ENCODE assay signal across 11 cellular contexts in genomic region chr11:125166903-125167291, GRCh38. TPM values are rescaled to one million over a fixed set of nuclear protein-coding genes. Genes with fewer than 3 reads are reported as not detected.
DNase-seq lines count a peak whose midpoint lies in the region; ATAC-seq and TF ChIP-seq lines count a peak whose summit lies in the region.
"Had no signal": no experiment of that assay in that cellular context is flagged by ENCODE, and none has a peak within 500 bp of the region (broad histone marks: within the 10 kb centered on the region; RNA-seq: fewer than 3 reads in every experiment).

No MANE protein-coding gene starts in this region.

- no peak overlapping the region for H2BK15ac ChIP-seq in mesendoderm (replicated peaks; ENCODE audit: low read depth)

- H3K36me3 ChIP-seq in HUES64 (ENCODE audit: insufficient read depth, low read length): no peaks in the 10 kb centered on the region
- H3K36me3 ChIP-seq in mesendoderm (ENCODE audit: control insufficient read depth, insufficient read depth, low read length): no peaks in the 10 kb centered on the region
- H3K36me3 ChIP-seq in spleen: no peaks in the 10 kb centered on the region
- H3K36me3 ChIP-seq: right lobe of liver had no signal

- no peak overlapping the region for H4K5ac ChIP-seq in mesendoderm (ENCODE audit: low read length)

- H3K4me2 ChIP-seq in mesendoderm (ENCODE audit: low read length): peak overlapping the region; percentile 89

- H3K9ac ChIP-seq in HUES64 (ENCODE audit: low read depth, low read length) (peak overlapping the region; percentile 38; the same call in 1 of the 2 replicates), mesendoderm (ENCODE audit: low read length) (peak overlapping the region; percentile 78)

- H2BK120ac ChIP-seq in mesendoderm (ENCODE audit: low read depth, low read length): no peak overlapping the region

- no peak for ATAC-seq in HG03139 (IDR thresholded peaks at IDR 0.05; ENCODE audit: unreplicated experiment)
- no peak for ATAC-seq in GM18870 (IDR thresholded peaks at IDR 0.05; ENCODE audit: unreplicated experiment)

- H3K4me3 ChIP-seq in HUES64 (ENCODE audit: low read length): peak overlapping the region; percentile 63
- H3K4me3 ChIP-seq in choroid plexus epithelial cell (ENCODE audit: low read depth, low read length): peak overlapping the region; percentile 80
- peak overlapping the region; percentile 52 for H3K4me3 ChIP-seq in mesendoderm (ENCODE audit: low read length)
- H3K4me3 ChIP-seq in spleen: peak overlapping the region in 5 of 8 donors; percentile 41 to 77 (median 51)

- TF ChIP-seq POLR2A in spleen (IDR thresholded peaks at IDR 0.05) (no peak), erythroblast (IDR thresholded peaks at IDR 0.05; ENCODE audit: low read length) (no peak)

- H3K18ac ChIP-seq in mesendoderm (ENCODE audit: low read length): peak overlapping the region; percentile 69

- H4K8ac ChIP-seq in mesendoderm (ENCODE audit: low read depth, low read length): no peak overlapping the region

- intact Hi-C loops in spleen (cut with DNase I; ENCODE audit: low total_unique reads): no loop called here

- H3K79me1 ChIP-seq in mesendoderm (ENCODE audit: low read length): no peaks in the 10 kb centered on the region

- peak overlapping the region; percentile 27 for H3K4ac ChIP-seq in mesendoderm (ENCODE audit: low read depth, low read length)

- no peak overlapping the region for H2AK5ac ChIP-seq in mesendoderm (ENCODE audit: low read length)

- no peak overlapping the region for H2BK5ac ChIP-seq in mesendoderm (ENCODE audit: low read length)

- peak overlapping the region; percentile 66 for H3K23ac ChIP-seq in mesendoderm (ENCODE audit: low read length)

- no peak for DNase-seq in choroid plexus epithelial cell (ENCODE audit: low read depth)
- DNase-seq in mesendoderm: no peak
- no peak for DNase-seq in spleen
- DNase-seq in erythroblast (lab: John Stamatoyannopoulos, UW): no peak
- DNase-seq in activated CD4-positive, alpha-beta T cell treated with anti-CD3 and anti-CD28 coated beads for 4 hours: no peak
- DNase-seq: NCI-H2029 treated with DMSO at 0.1 percent for 48 hours had no signal

- H3K9me3 ChIP-seq in HUES64 (ENCODE audit: insufficient read depth, low read depth, low read length) (no peaks in the 10 kb centered on the region), spleen (no peaks in the 10 kb centered on the region)
- H3K9me3 ChIP-seq: right lobe of liver had no signal

- H3K27me3 ChIP-seq in HUES64 (ENCODE audit: insufficient read depth, low read length) (peaks cover 66% of the 10 kb centered on the region), mesendoderm (ENCODE audit: insufficient read depth, low read length, poor library complexity) (no peaks in the 10 kb centered on the region), spleen (replicated peaks in 1 of 7) (peaks cover 0 to 97% (median 37%) of the 10 kb centered on the region in 7 donors)

- TF ChIP-seq CTCF in choroid plexus epithelial cell (conservative IDR thresholded peaks at IDR 0.05; ENCODE audit: low read depth, low read length) (no peak), spleen (IDR thresholded peaks at IDR 0.05 in 8 of 11, conservative IDR thresholded peaks at IDR 0.05 in 3 of 11) (no peak)

- peak overlapping the region; percentile 76 for H3K56ac ChIP-seq in mesendoderm (ENCODE audit: low read length)

- H3K27ac ChIP-seq in HUES64 (ENCODE audit: low read depth, low read length) (no peak overlapping the region), mesendoderm (ENCODE audit: low read depth, low read length) (no peak overlapping the region), spleen (peak overlapping the region in 7 of 8 donors; percentile 59 to 82 (median 76))
- H3K27ac ChIP-seq: HL-60 had no signal

- H3K79me2 ChIP-seq in mesendoderm (ENCODE audit: control insufficient read depth, insufficient read depth, low read length): no peaks in the 10 kb centered on the region

- under 1% methylated on average over 9 of the region's 10 CpGs for WGBS in HUES64
- no CpG with 5 or more reads among the region's 10 CpGs for WGBS in mesendoderm (ENCODE audit: extremely low coverage, insufficient coverage, low lambda C conversion rate)
- WGBS in spleen, 5 donors: 16 to 49% (median 19%) methylated on average over 8 to 10 of the region's 10 CpGs

- H3K4me1 ChIP-seq in HUES64 (ENCODE audit: insufficient read depth, low read length): peaks cover 67% of the 10 kb centered on the region
- peaks cover 28% of the 10 kb centered on the region for H3K4me1 ChIP-seq in mesendoderm (ENCODE audit: control insufficient read depth, low read depth, low read length)
- peaks cover 0 to 57% (median 31%) of the 10 kb centered on the region in 6 donors for H3K4me1 ChIP-seq in spleen

RNA-seq across cellular contexts. Expression of gene PKNOX2, which starts 2.3 kb away (rescaled TPM):
- polyA plus RNA-seq in HUES64 (2013, experiment 1 of 2): 5.6 TPM
- polyA plus RNA-seq in HUES64 (2013, experiment 2 of 2): 7.5 TPM
- polyA plus RNA-seq in mesendoderm (2013, experiment 1 of 2): 0.46 TPM
- polyA plus RNA-seq in mesendoderm (2013, experiment 2 of 2): 0.59 TPM
- 1 to 10 TPM; 2.7 to 8.9 (median 4.7) TPM for total RNA-seq in spleen
- 1 to 10 TPM in 1 of 3 donors, under 1 TPM in 2; 0.80 to 1.6 (median 0.80) TPM for polyA plus RNA-seq in spleen

RNA-seq across cellular contexts. Expression of gene TMEM218, which starts 55.5 kb away (rescaled TPM):
- 22.5 TPM for polyA plus RNA-seq in HUES64 (2013, experiment 1 of 2)
- polyA plus RNA-seq in HUES64 (2013, experiment 2 of 2): 26.9 TPM
- polyA plus RNA-seq in mesendoderm (2013, experiment 1 of 2): 9.3 TPM
- 9.7 TPM for polyA plus RNA-seq in mesendoderm (2013, experiment 2 of 2)
- 10 to 100 TPM; 12.0 to 23.1 (median 17.9) TPM for total RNA-seq in spleen
- 10 to 100 TPM; 28.0 to 34.7 (median 30.1) TPM for polyA plus RNA-seq in spleen

Comparison
In these comparisons a context has a peak if more than half of its experiments do, and no peak if none do; other contexts are left out.
1. H3K27ac ChIP-seq: peak in spleen (7 of 8); none in HUES64 (single experiment) and mesendoderm (single experiment).
2. Peak in every context shown above with its lines, with median percentiles within 50 percentile points of each other: H3K4me3 ChIP-seq.